Comparison of ENCODE assay signal across 8 cellular contexts in the genomic region with DNA sequence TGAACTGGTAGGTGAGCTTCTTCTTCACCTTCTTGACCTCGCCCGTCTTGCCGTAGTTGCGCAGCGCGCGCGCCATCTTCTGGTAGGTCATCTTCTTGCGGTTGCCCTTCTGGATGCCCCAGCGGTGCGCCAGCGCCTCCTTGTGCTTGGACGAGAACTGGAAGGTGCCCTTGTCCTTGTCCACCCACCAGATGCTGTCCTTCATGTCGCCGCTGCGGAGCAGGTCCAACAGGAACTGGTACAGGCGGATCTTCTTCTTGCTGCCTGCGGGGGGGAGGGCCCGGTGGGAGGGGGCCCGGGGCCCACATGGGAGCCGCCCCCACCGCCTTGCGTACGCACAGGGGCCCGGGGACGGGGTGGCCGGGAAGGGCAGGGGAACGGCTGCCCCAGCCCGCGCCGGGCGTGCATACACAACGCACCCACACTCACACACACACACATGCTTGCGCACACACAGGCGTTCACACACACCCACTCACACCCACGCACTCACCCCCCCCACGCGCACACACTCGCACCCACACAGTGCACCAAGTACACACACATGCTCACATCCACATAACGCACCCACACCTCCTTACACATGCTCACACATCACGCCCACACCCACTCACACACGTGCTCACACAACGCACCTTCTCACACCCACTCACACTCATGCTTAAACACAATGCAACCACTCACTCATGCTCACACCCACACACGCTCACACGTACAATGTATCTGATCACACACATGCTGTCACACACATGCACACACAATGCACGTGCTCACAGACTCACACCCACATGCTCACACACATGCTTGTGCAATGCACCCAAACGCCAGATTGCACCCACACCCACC. TPM values are rescaled to one million over a fixed set of nuclear protein-coding genes. Genes with fewer than 3 reads are reported as not detected.
DNase-seq lines count a peak whose midpoint lies in the region; ATAC-seq and FAIRE-seq lines count a peak whose summit lies in the region.

No MANE protein-coding gene starts in this region.

- DNase-seq in EH (ENCODE audit: low read depth) (peak; percentile 89), LoVo (ENCODE audit: low spot score) (peak; percentile 95), RCC 7860 (ENCODE audit: low spot score) (peak; percentile 79), dermis blood vessel endothelial cell (peak; percentile 97), left kidney (ENCODE audit: low read depth, low spot score) (peak; percentile 97)
- DNase-seq in stimulated activated CD4-positive, alpha-beta T cell treated with anti-CD3 and anti-CD28 coated beads, TNF-alpha, amount 100 ng/mL, for 48 hours (ENCODE audit: low read depth in 3 of 3), result peak; percentile 20 to 51 (median 24)

- no peak for FAIRE-seq in RCC 7860 (lab: Jason Lieb, UNC)

- ATAC-seq in GM18861 (IDR thresholded peaks at IDR 0.05; ENCODE audit: unreplicated experiment) (no peak), GM18868 (IDR thresholded peaks at IDR 0.05; ENCODE audit: unreplicated experiment) (no peak)

RNA-seq across cellular contexts. Expression of gene MYBPC3, which starts 3.0 kb away (rescaled TPM):
- total RNA-seq in dermis blood vessel endothelial cell, result not detected in 2 replicates

RNA-seq across cellular contexts. Expression of gene SPI1, which starts 22.8 kb away (rescaled TPM):
- total RNA-seq in dermis blood vessel endothelial cell, result not detected in 2 replicates

RNA-seq across cellular contexts. Expression of gene SLC39A13, which starts 52.9 kb away (rescaled TPM):
- total RNA-seq in dermis blood vessel endothelial cell, result 72.8 and 78.0 TPM in 2 replicates

Comparison
In these comparisons a context has a peak if more than half of its experiments do, and no peak if none do; other contexts are left out.
1. DNase-seq: peak in every context shown above with its lines; median percentile 97 in dermis blood vessel endothelial cell; 97 in left kidney; 95 in LoVo; 89 in EH; 79 in RCC 7860; 24 in stimulated activated CD4-positive, alpha-beta T cell treated with anti-CD3 and anti-CD28 coated beads, TNF-alpha, amount 100 ng/mL, for 48 hours.